Comparison of ENCODE assay signal across 8 cellular contexts in the genomic region with DNA sequence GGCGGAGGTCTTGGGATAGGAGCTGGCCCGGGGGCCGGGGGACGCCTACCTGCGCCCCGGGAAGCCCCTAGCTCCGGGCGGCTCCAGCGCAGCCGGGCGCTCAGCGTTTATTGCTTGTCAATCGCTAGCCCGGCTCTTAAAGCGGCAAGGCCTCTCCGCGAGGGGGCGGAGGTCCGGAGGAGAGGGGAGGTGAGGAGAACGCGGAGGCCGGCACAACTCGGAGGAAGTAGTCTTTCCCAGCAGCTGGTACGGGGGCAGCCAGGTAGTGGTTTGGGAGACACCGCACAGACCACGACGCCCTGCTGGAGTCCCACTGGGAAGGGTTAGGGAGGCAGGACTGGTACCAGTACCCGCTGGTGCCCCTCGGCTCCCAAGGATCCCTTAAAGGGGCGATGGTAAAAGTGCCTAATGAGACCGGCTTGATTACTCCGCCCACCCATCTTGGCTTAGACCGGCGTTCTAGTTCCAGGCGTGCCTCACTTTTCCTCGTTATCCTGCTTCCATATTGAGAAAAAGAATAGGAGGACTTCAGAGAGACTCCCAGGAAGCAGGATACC. TPM values are rescaled to one million over a fixed set of nuclear protein-coding genes. Genes with fewer than 3 reads are reported as not detected.
DNase-seq lines count a peak whose midpoint lies in the region; TF ChIP-seq lines count a peak whose summit lies in the region.

A gene with protein sequence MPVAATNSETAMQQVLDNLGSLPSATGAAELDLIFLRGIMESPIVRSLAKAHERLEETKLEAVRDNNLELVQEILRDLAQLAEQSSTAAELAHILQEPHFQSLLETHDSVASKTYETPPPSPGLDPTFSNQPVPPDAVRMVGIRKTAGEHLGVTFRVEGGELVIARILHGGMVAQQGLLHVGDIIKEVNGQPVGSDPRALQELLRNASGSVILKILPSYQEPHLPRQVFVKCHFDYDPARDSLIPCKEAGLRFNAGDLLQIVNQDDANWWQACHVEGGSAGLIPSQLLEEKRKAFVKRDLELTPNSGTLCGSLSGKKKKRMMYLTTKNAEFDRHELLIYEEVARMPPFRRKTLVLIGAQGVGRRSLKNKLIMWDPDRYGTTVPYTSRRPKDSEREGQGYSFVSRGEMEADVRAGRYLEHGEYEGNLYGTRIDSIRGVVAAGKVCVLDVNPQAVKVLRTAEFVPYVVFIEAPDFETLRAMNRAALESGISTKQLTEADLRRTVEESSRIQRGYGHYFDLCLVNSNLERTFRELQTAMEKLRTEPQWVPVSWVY (minus strand): TSS at position 112 of the 557 bp plus-strand sequence. CDS start 3,076 bp downstream, outside the sequence.

- DNase-seq in RPMI7951 (ENCODE audit: low read depth): peak; percentile 57
- peak; percentile 64 for DNase-seq in activated naive CD4-positive, alpha-beta T cell treated with anti-CD3 and anti-CD28 coated beads for 36 hours
- DNase-seq in foreskin fibroblast: peak; percentile 52 to 80
- DNase-seq in testis: peak; percentile 92
- no peak for DNase-seq in MG63

- no peaks in the 10 kb centered on the region for H3K36me3 Mint-ChIP-seq in activated naive CD4-positive, alpha-beta T cell treated with anti-CD3 and anti-CD28 coated beads for 36 hours (ENCODE audit: low read depth)
- H3K36me3 Mint-ChIP-seq in nephron (ENCODE audit: low read depth): no peaks in the 10 kb centered on the region

- H3K36me3 ChIP-seq in ACC112 (ENCODE audit: insufficient read depth, low read length) (no peaks in the 10 kb centered on the region), HEK293 (ENCODE audit: control insufficient read depth in 2 of 2, insufficient read depth in 1 of 2, low read length in 2 of 2) (no peaks in the 10 kb centered on the region), testis (ENCODE audit: low read depth, missing control alignments) (no peaks in the 10 kb centered on the region), MG63 (no peaks in the 10 kb centered on the region)

- peak within 1 kb of the TSS; percentile 87 for H3K4me3 ChIP-seq in ACC112 (ENCODE audit: low read depth, low read length)
- peak within 1 kb of the TSS; percentile 47 for H3K4me3 ChIP-seq in HEK293 (ENCODE audit: low read depth, low read length)
- H3K4me3 ChIP-seq in foreskin fibroblast (ENCODE audit: low read depth in 1 of 2, low read length in 2 of 2): peak within 1 kb of the TSS; percentile 62 to 70
- H3K4me3 ChIP-seq in testis: peak within 1 kb of the TSS; percentile 78 to 87
- H3K4me3 ChIP-seq in MG63: no peak within 1 kb of the TSS

- H3K27me3 ChIP-seq in ACC112 (ENCODE audit: insufficient read depth, low read length): peaks cover 4% of the 10 kb centered on the region; the same call in 1 of the 2 replicates
- no peaks in the 10 kb centered on the region for H3K27me3 ChIP-seq in testis
- H3K27me3 ChIP-seq in MG63: peaks cover 19% of the 10 kb centered on the region

- no peak for TF ChIP-seq POLR2A in testis (IDR thresholded peaks at IDR 0.05)

- H3K79me2 ChIP-seq in ACC112 (ENCODE audit: control insufficient read depth, insufficient read depth, low read length, unreplicated experiment): no peaks in the 10 kb centered on the region

- H3K4me3 Mint-ChIP-seq in activated naive CD4-positive, alpha-beta T cell treated with anti-CD3 and anti-CD28 coated beads for 36 hours: peak within 1 kb of the TSS; percentile 63
- peak within 1 kb of the TSS; percentile 89 to 90 (median 89) for H3K4me3 Mint-ChIP-seq in nephron

- H3K27me3 Mint-ChIP-seq in activated naive CD4-positive, alpha-beta T cell treated with anti-CD3 and anti-CD28 coated beads for 36 hours (ENCODE audit: low read depth): peaks cover 4% of the 10 kb centered on the region
- H3K27me3 Mint-ChIP-seq in nephron (ENCODE audit: low read depth): peaks cover 13% of the 10 kb centered on the region

- POLR2A ChIA-PET in HEK293 (lab: Yijun Ruan, JAX): interaction anchor here (1.2 kb wide), 2 partner anchors 9 to 18 kb away, joined by 3 to 4 read pairs; no protein-coding TSS in a partner anchor

- H2AFZ ChIP-seq in ACC112 (ENCODE audit: low read length, unreplicated experiment): peak within 1 kb of the TSS; percentile 56

- no peaks in the 10 kb centered on the region for H3K9me3 ChIP-seq in HEK293 (ENCODE audit: control insufficient read depth, insufficient read depth, low read depth, low read length)
- H3K9me3 ChIP-seq in testis: no peaks in the 10 kb centered on the region
- no peaks in the 10 kb centered on the region for H3K9me3 ChIP-seq in MG63

- H3K9me3 Mint-ChIP-seq in activated naive CD4-positive, alpha-beta T cell treated with anti-CD3 and anti-CD28 coated beads for 36 hours: no peaks in the 10 kb centered on the region
- H3K9me3 Mint-ChIP-seq in nephron: no peaks in the 10 kb centered on the region

- TF ChIP-seq CTCF in HEK293 (tag by site-specific recombination; IDR thresholded peaks at IDR 0.05): 0 out of 2 replicates have a peak, but pooled peaks have one; percentile 62
- TF ChIP-seq CTCF in foreskin fibroblast (IDR thresholded peaks at IDR 0.05; ENCODE audit: low read depth, low read length): no peak
- peak in 1 of 3 experiments; percentile 15 for TF ChIP-seq CTCF in nephron (IDR thresholded peaks at IDR 0.05; ENCODE audit: unreplicated experiment in 3 of 3)
- peak in 1 of 3 experiments; percentile 24 for TF ChIP-seq CTCF in testis (IDR thresholded peaks at IDR 0.05)

- H3K27ac ChIP-seq in ACC112 (ENCODE audit: low read depth, low read length) (no peak within 1 kb of the TSS), HEK293 (ENCODE audit: extremely low read depth, low read depth, low read length) (peak within 1 kb of the TSS; percentile 51; the same call in 1 of the 2 replicates), testis (peak within 1 kb of the TSS; percentile 81 to 84)

- H3K27ac Mint-ChIP-seq in activated naive CD4-positive, alpha-beta T cell treated with anti-CD3 and anti-CD28 coated beads for 36 hours: no peak within 1 kb of the TSS
- peak within 1 kb of the TSS; percentile 80 to 87 (median 82) for H3K27ac Mint-ChIP-seq in nephron

- CTCF ChIA-PET in HEK293 (lab: Yijun Ruan, JAX): interaction anchor here (0.6 to 5.6 kb wide), 17 partner anchors 13 to 208 kb away, joined by 3 to 50 read pairs (median 5); partner anchors contain the start of gene PPY
- CTCF ChIA-PET in activated naive CD4-positive, alpha-beta T cell treated with anti-CD3 and anti-CD28 coated beads for 36 hours (lab: Charles Lee): interaction anchor here (1.0 to 6.3 kb wide), 4 partner anchors 16 to 89 kb away, joined by 3 to 31 read pairs (median 10); no protein-coding TSS in a partner anchor

- H3K4me1 ChIP-seq in ACC112 (ENCODE audit: control insufficient read depth, insufficient read depth, low read length, unreplicated experiment) (peaks cover 9% of the 10 kb centered on the region), HEK293 (ENCODE audit: control insufficient read depth, insufficient read depth, low read length) (peaks cover 12% of the 10 kb centered on the region; the same call in 1 of the 2 replicates), testis (peaks cover 13% of the 10 kb centered on the region)

- 0 to 1% methylated on average over 34 to 36 of the region's 36 CpGs for WGBS in testis, 2 donors

- H3K4me1 Mint-ChIP-seq in activated naive CD4-positive, alpha-beta T cell treated with anti-CD3 and anti-CD28 coated beads for 36 hours (ENCODE audit: low read depth): peaks cover 18% of the 10 kb centered on the region
- peaks cover 18% of the 10 kb centered on the region for H3K4me1 Mint-ChIP-seq in nephron

- intact Hi-C loops in activated naive CD4-positive, alpha-beta T cell treated with anti-CD3 and anti-CD28 coated beads for 36 hours (cut with micrococcal nuclease): no loop called here
- intact Hi-C loops in testis (cut with DNase I; ENCODE audit: low total_unique reads): no loop called here

TF ChIP-seq in HEK293, 187 proteins besides CTCF, POLR2A, EP300 and RAD21 (continues in another document):
- TF ChIP-seq, protein P1, sequence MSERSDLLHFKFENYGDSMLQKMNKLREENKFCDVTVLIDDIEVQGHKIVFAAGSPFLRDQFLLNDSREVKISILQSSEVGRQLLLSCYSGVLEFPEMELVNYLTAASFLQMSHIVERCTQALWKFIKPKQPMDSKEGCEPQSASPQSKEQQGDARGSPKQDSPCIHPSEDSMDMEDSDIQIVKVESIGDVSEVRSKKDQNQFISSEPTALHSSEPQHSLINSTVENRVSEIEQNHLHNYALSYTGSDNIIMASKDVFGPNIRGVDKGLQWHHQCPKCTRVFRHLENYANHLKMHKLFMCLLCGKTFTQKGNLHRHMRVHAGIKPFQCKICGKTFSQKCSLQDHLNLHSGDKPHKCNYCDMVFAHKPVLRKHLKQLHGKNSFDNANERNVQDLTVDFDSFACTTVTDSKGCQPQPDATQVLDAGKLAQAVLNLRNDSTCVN (tag by site-specific recombination; optimal IDR thresholded peaks at IDR 0.05): peak; percentile 27
- TF ChIP-seq ZBTB44 (tag by site-specific recombination; IDR thresholded peaks at IDR 0.05): no peak
- TF ChIP-seq ZNF335 (tag by site-specific recombination; conservative IDR thresholded peaks at IDR 0.05): peak; percentile 74
- no peak for TF ChIP-seq ZNF521 (tag by site-specific recombination; IDR thresholded peaks at IDR 0.05)
- peak; percentile 97 for TF ChIP-seq ZBTB6 (tag by site-specific recombination; IDR thresholded peaks at IDR 0.05)

RNA-seq across cellular contexts. Expression of the gene that starts here (rescaled TPM):
- total RNA-seq in RPMI7951 (2014; rRNA removed; shearing (Covaris generic)): 0.78 and 0.96 TPM in 2 replicates
- total RNA-seq in activated naive CD4-positive, alpha-beta T cell treated with anti-CD3 and anti-CD28 coated beads for 36 hours: 1 to 10 TPM; 2.3 to 2.5 TPM
- total RNA-seq in testis: 10 to 100 TPM; 25.1 to 25.8 TPM
- polyA plus RNA-seq in testis (ENCODE audit: insufficient read depth, low read depth, low replicate concordance): 31.4 TPM
- total RNA-seq in MG63 (2014; rRNA removed; shearing (Covaris generic); ENCODE audit: low replicate concordance): 1.0 and 3.7 TPM in 2 replicates

Comparison
In these comparisons a context has a peak if more than half of its experiments do, and no peak if none do; other contexts are left out.
1. Peak in DNase-seq in RPMI7951; RNA of the gene not detected or under 1 TPM.